8 cellular contexts compared by ENCODE assay signal in the genomic region with DNA sequence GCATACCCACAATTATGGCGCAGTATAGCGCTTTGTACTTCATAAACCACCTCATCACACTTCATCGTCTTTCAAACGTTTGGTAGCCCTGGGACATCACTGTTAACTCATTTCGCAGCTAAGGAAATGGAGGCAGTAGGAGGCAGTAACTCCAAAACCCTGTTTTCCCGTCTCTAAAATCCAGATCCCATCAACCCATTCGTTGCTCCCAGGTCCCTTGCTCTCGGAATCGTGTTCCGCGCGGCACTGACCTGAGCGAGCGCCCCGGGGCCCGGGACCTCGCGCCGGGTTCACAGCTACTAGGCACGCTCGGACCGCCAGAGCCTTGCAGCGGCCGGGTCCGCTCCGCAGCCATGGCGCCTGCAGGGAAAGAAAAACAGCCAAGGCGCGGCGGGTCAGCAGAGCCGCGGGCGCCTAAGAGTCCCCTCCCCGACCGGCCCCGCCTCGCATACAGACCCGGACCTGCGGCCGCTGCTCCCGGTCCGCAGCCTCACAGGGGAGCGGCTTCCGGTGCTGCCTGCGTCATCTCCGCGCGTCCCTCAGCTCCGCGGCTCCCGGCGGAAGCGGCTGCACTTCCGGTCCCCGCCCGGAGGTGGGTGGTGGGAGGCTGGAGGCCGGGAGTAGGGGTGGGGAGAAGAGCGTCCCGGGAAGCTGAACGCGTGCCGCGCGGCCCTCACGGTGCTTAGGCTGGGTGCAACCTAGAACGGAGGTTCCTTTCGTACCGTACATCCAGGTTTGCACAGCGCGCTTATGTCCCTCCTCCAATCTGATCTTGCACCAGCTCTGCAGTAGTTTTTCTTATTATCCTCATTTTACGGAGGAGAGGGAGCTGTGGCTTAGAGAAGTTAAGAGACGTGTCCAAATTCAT. TPM values are rescaled to one million over a fixed set of nuclear protein-coding genes. Genes with fewer than 3 reads are reported as not detected.
A peak's percentile ranks its signal among the peaks of the same experiment; 100 is the strongest.
DNase-seq lines count a peak whose midpoint lies in the region; ATAC-seq and TF ChIP-seq lines count a peak whose summit lies in the region.

A gene with protein sequence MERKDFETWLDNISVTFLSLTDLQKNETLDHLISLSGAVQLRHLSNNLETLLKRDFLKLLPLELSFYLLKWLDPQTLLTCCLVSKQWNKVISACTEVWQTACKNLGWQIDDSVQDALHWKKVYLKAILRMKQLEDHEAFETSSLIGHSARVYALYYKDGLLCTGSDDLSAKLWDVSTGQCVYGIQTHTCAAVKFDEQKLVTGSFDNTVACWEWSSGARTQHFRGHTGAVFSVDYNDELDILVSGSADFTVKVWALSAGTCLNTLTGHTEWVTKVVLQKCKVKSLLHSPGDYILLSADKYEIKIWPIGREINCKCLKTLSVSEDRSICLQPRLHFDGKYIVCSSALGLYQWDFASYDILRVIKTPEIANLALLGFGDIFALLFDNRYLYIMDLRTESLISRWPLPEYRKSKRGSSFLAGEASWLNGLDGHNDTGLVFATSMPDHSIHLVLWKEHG (minus strand): TSS at position 519 of the 868 bp plus-strand sequence. CDS start 5,158 bp downstream, outside the sequence.

- H3K23ac ChIP-seq in H9 (ENCODE audit: insufficient read length, low read depth, low read length), result no peak within 1 kb of the TSS

- H3K4me1 ChIP-seq in ES-I3 (ENCODE audit: insufficient read depth, low read length), result peaks cover 4% of the 10 kb centered on the region; the same call in 1 of the 2 replicates
- 0 out of 2 replicates have a peak, but pooled peaks cover 3% of the 10 kb centered on the region for H3K4me1 ChIP-seq in H9 (ENCODE audit: insufficient read depth, low read length)
- H3K4me1 ChIP-seq in SJSA1 (replicated peaks), result peaks cover 5% of the 10 kb centered on the region
- peaks cover 8% of the 10 kb centered on the region for H3K4me1 ChIP-seq in foreskin keratinocyte
- H3K4me1 ChIP-seq in neural progenitor cell, result peaks cover 9% of the 10 kb centered on the region
- peaks cover 13% of the 10 kb centered on the region for H3K4me1 ChIP-seq in stomach smooth muscle (ENCODE audit: control insufficient read depth, insufficient read depth, low read length)

- no peak within 1 kb of the TSS for H2BK12ac ChIP-seq in H9 (ENCODE audit: insufficient read length, low read depth, low read length)

- H3K79me2 ChIP-seq in H9 (ENCODE audit: insufficient read depth, low read length) (peaks cover 12% of the 10 kb centered on the region; the same call in 1 of the 2 replicates), neural progenitor cell (ENCODE audit: low read depth) (peaks cover 62% of the 10 kb centered on the region)

- H3K79me1 ChIP-seq in H9 (ENCODE audit: insufficient read depth, low read depth, low read length, poor library complexity, severe bottlenecking), result no peaks in the 10 kb centered on the region

- peak within 1 kb of the TSS; percentile 49 for H3K27ac ChIP-seq in H9 (ENCODE audit: insufficient read length, low read depth, low read length)
- H3K27ac ChIP-seq in SJSA1, result peak within 1 kb of the TSS; percentile 58
- H3K27ac ChIP-seq in foreskin keratinocyte, result peak within 1 kb of the TSS; percentile 74
- H3K27ac ChIP-seq in neural progenitor cell, result peak within 1 kb of the TSS; percentile 88
- H3K27ac ChIP-seq in stomach smooth muscle (ENCODE audit: low read length), result peak within 1 kb of the TSS; percentile 80

- H4K20me1 ChIP-seq in H9 (ENCODE audit: control insufficient read depth, insufficient read depth, insufficient read length), result no peaks in the 10 kb centered on the region
- peaks cover 17% of the 10 kb centered on the region for H4K20me1 ChIP-seq in neural progenitor cell (ENCODE audit: low read depth)

- DNase-seq in H9, result peak; percentile 95
- peak; percentile 96 for DNase-seq in MG63
- DNase-seq in SJSA1 (ENCODE audit: low read depth in 1 of 2, low spot score in 2 of 2), result peak; percentile 87 to 89
- peak; percentile 65 to 72 (median 70) for DNase-seq in activated naive CD4-positive, alpha-beta T cell (lab: John Stamatoyannopoulos, UW)
- DNase-seq in foreskin keratinocyte, result peak; percentile 66 to 80
- peak; percentile 96 for DNase-seq in neural progenitor cell (ENCODE audit: low spot score)

- H2AFZ ChIP-seq in H9 (ENCODE audit: low read length) (no peak within 1 kb of the TSS), neural progenitor cell (replicated peaks) (peak within 1 kb of the TSS; percentile 87)

- H3F3A ChIP-seq in neural progenitor cell (ENCODE audit: low read depth), result peaks cover 4% of the 10 kb centered on the region

- H3K56ac ChIP-seq in H9 (ENCODE audit: insufficient read length, low read depth, low read length), result no peak within 1 kb of the TSS

- peak within 1 kb of the TSS; percentile 95 for H4K5ac ChIP-seq in H9 (ENCODE audit: insufficient read length, low read depth, low read length)

- H3K27me3 ChIP-seq in H9 (ENCODE audit: insufficient read depth, low read length), result no peaks in the 10 kb centered on the region
- H3K27me3 ChIP-seq in MG63, result no peaks in the 10 kb centered on the region
- H3K27me3 ChIP-seq in SJSA1 (replicated peaks), result no peaks in the 10 kb centered on the region
- H3K27me3 ChIP-seq in foreskin keratinocyte, result no peaks in the 10 kb centered on the region
- no peaks in the 10 kb centered on the region for H3K27me3 ChIP-seq in neural progenitor cell
- no peaks in the 10 kb centered on the region for H3K27me3 ChIP-seq in stomach smooth muscle (ENCODE audit: control insufficient read depth in 1 of 2, insufficient read depth in 2 of 2, low read length in 2 of 2)

- H4K91ac ChIP-seq in H9 (ENCODE audit: insufficient read length, low read depth, low read length), result no peak within 1 kb of the TSS

- peak; percentile 96 for ATAC-seq in foreskin keratinocyte

- H4K8ac ChIP-seq in H9 (replicated peaks; ENCODE audit: insufficient read length, low read depth, low read length), result peak within 1 kb of the TSS; percentile 41

- WGBS in H9 (ENCODE audit: extremely low coverage, insufficient read length, low lambda C conversion rate), result no CpG with 5 or more reads among the region's 72 CpGs

- H2AK5ac ChIP-seq in H9 (ENCODE audit: insufficient read length, low read length), result no peak within 1 kb of the TSS

- H3K4me1 Mint-ChIP-seq in H9 (peaks cover 11 to 14% of the 10 kb centered on the region in 2 experiments), neural progenitor cell (peaks cover 24% of the 10 kb centered on the region)

- H3K4me3 ChIP-seq in MG63, result peak within 1 kb of the TSS; percentile 98
- H3K4me3 ChIP-seq in SJSA1, result peak within 1 kb of the TSS; percentile 72
- peak within 1 kb of the TSS; percentile 95 for H3K4me3 ChIP-seq in neural progenitor cell
- H3K4me3 ChIP-seq in stomach smooth muscle (ENCODE audit: low read length in 2 of 2), result peak within 1 kb of the TSS; percentile 93 to 100

- H3K14ac ChIP-seq in H9 (ENCODE audit: insufficient read depth, low read length), result peak within 1 kb of the TSS; percentile 96

- H2BK5ac ChIP-seq in H9 (ENCODE audit: insufficient read length, low read length), result no peak within 1 kb of the TSS

- H3K23me2 ChIP-seq in H9 (ENCODE audit: insufficient read length, low read depth, low read length, poor library complexity, severe bottlenecking), result peaks cover 8% of the 10 kb centered on the region

- H2BK120ac ChIP-seq in H9 (ENCODE audit: low read depth, low read length, poor library complexity, severe bottlenecking), result no peak within 1 kb of the TSS

- H3K36me3 Mint-ChIP-seq in H9 (ENCODE audit: insufficient read depth in 1 of 3, low read depth in 3 of 3) (peaks cover 6 to 21% (median 16%) of the 10 kb centered on the region in 3 experiments; a peak in 5 of 7 replicates), neural progenitor cell (no peaks in the 10 kb centered on the region)

- H3T11ph ChIP-seq in H9 (ENCODE audit: low read length), result no peak within 1 kb of the TSS

- H3K9me3 ChIP-seq in ES-I3 (ENCODE audit: control insufficient read depth, insufficient read depth, low read length) (no peaks in the 10 kb centered on the region), H9 (ENCODE audit: control insufficient read depth, low read depth, low read length) (no peaks in the 10 kb centered on the region), MG63 (no peaks in the 10 kb centered on the region), SJSA1 (replicated peaks) (no peaks in the 10 kb centered on the region), neural progenitor cell (ENCODE audit: low read depth) (no peaks in the 10 kb centered on the region), stomach smooth muscle (ENCODE audit: control insufficient read depth in 2 of 2, low read length in 2 of 2) (no peaks in the 10 kb centered on the region)

- H3K4me3 Mint-ChIP-seq in H9, result peak within 1 kb of the TSS; percentile 89 to 93
- H3K4me3 Mint-ChIP-seq in neural progenitor cell, result peak within 1 kb of the TSS; percentile 98

- H2BK20ac ChIP-seq in H9 (ENCODE audit: low read depth, low read length, poor library complexity, severe bottlenecking), result no peak within 1 kb of the TSS

- H3K4me2 ChIP-seq in H9 (ENCODE audit: insufficient read depth, insufficient read length, low read length), result peak within 1 kb of the TSS; percentile 100
- peak within 1 kb of the TSS; percentile 94 for H3K4me2 ChIP-seq in neural progenitor cell

- no peak within 1 kb of the TSS for H2BK15ac ChIP-seq in H9 (ENCODE audit: low read depth, low read length)

- peak within 1 kb of the TSS; percentile 96 to 98 (median 96) for H3K27ac Mint-ChIP-seq in H9
- peak within 1 kb of the TSS; percentile 92 for H3K27ac Mint-ChIP-seq in neural progenitor cell

- H3K18ac ChIP-seq in H9 (ENCODE audit: insufficient read length, low read depth, low read length), result peak within 1 kb of the TSS; percentile 91

- H3K36me3 ChIP-seq in ES-I3 (ENCODE audit: insufficient read depth, low read length) (peaks cover 3% of the 10 kb centered on the region; the same call in 1 of the 2 replicates), MG63 (peaks cover 26% of the 10 kb centered on the region), SJSA1 (peaks cover 22% of the 10 kb centered on the region), neural progenitor cell (no peaks in the 10 kb centered on the region), stomach smooth muscle (ENCODE audit: control insufficient read depth in 2 of 2, insufficient read depth in 2 of 2, low read length in 2 of 2) (no peaks in the 10 kb centered on the region)

- H3K9ac ChIP-seq in ES-I3 (ENCODE audit: low read depth, low read length) (peak within 1 kb of the TSS; percentile 95), H9 (ENCODE audit: extremely low read depth, insufficient read length, low read length) (peak within 1 kb of the TSS; percentile 99), neural progenitor cell (peak within 1 kb of the TSS; percentile 82), stomach smooth muscle (ENCODE audit: low read length in 2 of 2) (peak within 1 kb of the TSS; percentile 96)

- H3K9me3 Mint-ChIP-seq in H9 (no peaks in the 10 kb centered on the region), neural progenitor cell (no peaks in the 10 kb centered on the region)

- no peak within 1 kb of the TSS for H3K4ac ChIP-seq in H9 (ENCODE audit: low read depth, low read length)

- TF ChIP-seq CTCF in H9 (conservative IDR thresholded peaks at IDR 0.05), result no peak
- TF ChIP-seq CTCF in foreskin keratinocyte (conservative IDR thresholded peaks at IDR 0.05), result no peak
- TF ChIP-seq CTCF in neural progenitor cell (IDR thresholded peaks at IDR 0.05), result no peak

- H3K27me3 Mint-ChIP-seq in H9 (ENCODE audit: low read depth) (no peaks in the 10 kb centered on the region), neural progenitor cell (ENCODE audit: insufficient read depth, low read depth) (no peaks in the 10 kb centered on the region)

RNA-seq across cellular contexts. Expression of the gene that starts here (rescaled TPM):
- total RNA-seq in H9 (2021) (60.9 and 62.1 TPM in 2 replicates), foreskin keratinocyte (45.5 and 48.1 TPM in 2 replicates), neural progenitor cell (ENCODE audit: low replicate concordance) (31.0 and 32.7 TPM in 2 replicates)
- total RNA-seq in MG63 (2014; rRNA removed; shearing (Covaris generic); ENCODE audit: low replicate concordance), result 17.2 and 27.3 TPM in 2 replicates
- total RNA-seq in SJSA1 (2014; rRNA removed; shearing (Covaris generic)), result 12.3 and 17.9 TPM in 2 replicates
- polyA plus RNA-seq in foreskin keratinocyte, result 24.0 and 27.7 TPM in 2 replicates

Comparison
In these comparisons a context has a peak if more than half of its experiments do, and no peak if none do; other contexts are left out.
1. Peak in every context shown above with its lines: DNase-seq, ATAC-seq, H3K4me3 ChIP-seq and H3K27ac ChIP-seq.